8 cellular contexts compared by ENCODE assay signal in the genomic region with DNA sequence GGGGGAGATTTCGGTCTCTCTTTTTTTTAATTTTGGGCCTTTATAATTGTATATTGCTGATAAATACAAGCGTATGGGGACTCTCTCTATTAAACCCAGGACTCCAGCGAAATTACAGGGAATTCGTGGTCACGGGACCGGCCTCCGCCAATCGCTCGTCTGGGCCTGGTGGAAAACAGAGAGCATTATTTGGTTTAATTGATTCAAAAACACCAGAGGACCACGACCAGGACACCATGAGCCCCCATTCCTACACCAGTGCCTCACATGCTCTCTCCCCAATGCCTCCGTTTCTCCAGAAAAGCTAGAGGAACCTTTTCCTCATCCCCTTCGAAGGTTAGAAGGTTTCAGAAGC. TPM values are rescaled to one million over a fixed set of nuclear protein-coding genes. Genes with fewer than 3 reads are reported as not detected.
DNase-seq lines count a peak whose midpoint lies in the region; ATAC-seq and TF ChIP-seq lines count a peak whose summit lies in the region.

A gene (minus strand): TSS at position 88 of the 355 bp plus-strand sequence. CDS start 198 bp downstream, outside the sequence.

- peaks cover 2 to 4% (median 4%) of the 10 kb centered on the region in 3 donors for H3K36me3 Mint-ChIP-seq in naive thymus-derived CD8-positive, alpha-beta T cell

- peak within 1 kb of the TSS; percentile 86 to 99 (median 94) for H3K27ac Mint-ChIP-seq in naive thymus-derived CD8-positive, alpha-beta T cell

- H3K9me3 Mint-ChIP-seq in naive thymus-derived CD8-positive, alpha-beta T cell, result no peaks in the 10 kb centered on the region

- no peak for DNase-seq in GM06990 (ENCODE audit: extremely low read depth, insufficient read length)
- peak; percentile 26 for DNase-seq in NCI-H446 treated with DMSO at 0.1 percent for 48 hours (lab: John Stamatoyannopoulos, UW)
- no peak for DNase-seq in naive thymus-derived CD8-positive, alpha-beta T cell
- no peak for DNase-seq in NCI-H1417 (lab: John Stamatoyannopoulos, UW)
- no peak for DNase-seq in EL

- ATAC-seq in naive thymus-derived CD8-positive, alpha-beta T cell, result no peak
- ATAC-seq in GM18868 (IDR thresholded peaks at IDR 0.05; ENCODE audit: unreplicated experiment), result no peak
- ATAC-seq in GM21825 (IDR thresholded peaks at IDR 0.05; ENCODE audit: unreplicated experiment), result no peak

- peak within 1 kb of the TSS; percentile 82 to 99 (median 94) for H3K4me3 Mint-ChIP-seq in naive thymus-derived CD8-positive, alpha-beta T cell

- no peak for TF ChIP-seq CTCF in GM06990 (IDR thresholded peaks at IDR 0.05; ENCODE audit: insufficient read depth, low read length, poor library complexity, severe bottlenecking)

- H3K27me3 ChIP-seq in GM06990 (replicated peaks; ENCODE audit: control insufficient read depth, insufficient read depth, low read length), result no peaks in the 10 kb centered on the region

- POLR2A ChIA-PET in naive thymus-derived CD8-positive, alpha-beta T cell (lab: Charles Lee), result no interaction called here

- H3K4me1 Mint-ChIP-seq in naive thymus-derived CD8-positive, alpha-beta T cell, result peaks cover 21 to 64% (median 49%) of the 10 kb centered on the region in 4 donors

- H3K36me3 ChIP-seq in GM06990 (ENCODE audit: control insufficient read depth, insufficient read depth, low read length), result no peaks in the 10 kb centered on the region

- peaks cover 6 to 41% (median 12%) of the 10 kb centered on the region in 5 donors for H3K27me3 Mint-ChIP-seq in naive thymus-derived CD8-positive, alpha-beta T cell

- peak within 1 kb of the TSS; percentile 56 for H3K4me3 ChIP-seq in GM06990 (replicated peaks; ENCODE audit: low read depth, low read length)

- in situ Hi-C loops in endometrial microvascular endothelial cells (cut with HindIII; ENCODE audit: inconsistent ontology term, low pct_unique_long_range_greater_than_20kb, low sequenced_read_pairs), result no loop called here

RNA-seq across cellular contexts. Expression of the gene that starts here (rescaled TPM):
- 10.5 TPM for total RNA-seq in endometrial microvascular endothelial cells (ENCODE audit: inconsistent ontology term)
- 10 to 100 TPM; 31.9 to 32.4 TPM for total RNA-seq in naive thymus-derived CD8-positive, alpha-beta T cell
- 10 to 100 TPM in 1 of 3 donors, 1 to 10 TPM in 2; 7.6 to 16.4 (median 8.2) TPM for polyA plus RNA-seq in naive thymus-derived CD8-positive, alpha-beta T cell
